ENCODE assay signal across 15 cellular contexts in the genomic region with DNA sequence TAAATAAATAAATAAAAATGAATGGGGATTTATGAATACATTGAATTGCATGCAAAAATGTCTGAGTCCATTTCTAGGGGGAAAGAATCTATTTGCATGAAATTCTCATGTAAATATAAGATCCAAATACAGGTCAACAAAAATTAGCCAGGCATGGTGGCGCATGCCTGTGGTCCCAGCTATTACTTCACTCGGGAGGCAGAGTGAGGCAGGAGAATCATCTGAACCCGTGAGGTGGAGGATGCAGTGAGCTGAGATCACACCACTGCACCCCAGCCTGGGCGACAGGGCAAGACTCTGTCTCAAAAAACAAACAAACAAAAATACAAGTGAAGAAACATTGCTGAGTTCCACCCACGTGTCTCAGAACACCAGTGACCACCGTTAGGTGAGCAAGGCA. TPM values are rescaled to one million over a fixed set of nuclear protein-coding genes. Genes with fewer than 3 reads are reported as not detected.
DNase-seq lines count a peak whose midpoint lies in the region; ATAC-seq and TF ChIP-seq lines count a peak whose summit lies in the region.
"Had no signal": no experiment of that assay in that cellular context is flagged by ENCODE, and none has a peak within 500 bp of the region (broad histone marks: within the 10 kb centered on the region; RNA-seq: fewer than 3 reads in every experiment).

No MANE protein-coding gene starts in this region.

- H3K4me2 ChIP-seq in hepatocyte, result no peak overlapping the region

- CTCF ChIA-PET in activated naive CD4-positive, alpha-beta T cell treated with anti-CD3 and anti-CD28 coated beads, Interleukin-2, amount 10 ng/mL, durations not matched to agents 7 days and 5 days (lab: Charles Lee), result no interaction called here

- H3K79me2 ChIP-seq in hepatocyte, result peaks cover 89% of the 10 kb centered on the region

- peaks cover 3% of the 10 kb centered on the region for H3K36me3 Mint-ChIP-seq in activated naive CD4-positive, alpha-beta T cell treated with anti-CD3 and anti-CD28 coated beads, Interleukin-2, amount 10 ng/mL, durations not matched to agents 7 days and 5 days

- H3K27me3 ChIP-seq in hepatocyte, result no peaks in the 10 kb centered on the region
- H3K27me3 ChIP-seq in thyroid gland, result no peaks in the 10 kb centered on the region

- peaks cover 67% of the 10 kb centered on the region for H3K4me1 ChIP-seq in hepatocyte (ENCODE audit: insufficient read depth)
- H3K4me1 ChIP-seq in thyroid gland, result peaks cover 52 to 79% of the 10 kb centered on the region in 2 donors

- no peak for TF ChIP-seq POLR2A in thyroid gland (IDR thresholded peaks at IDR 0.05)

- 74% methylated on average over 6 of the region's 6 CpGs for WGBS in hepatocyte (ENCODE audit: low lambda C conversion rate, missing lambda C conversion rate)
- 76 to 77% methylated on average over 6 of the region's 6 CpGs for WGBS in thyroid gland, 2 donors

- H3K36me3 ChIP-seq in hepatocyte (replicated peaks; ENCODE audit: insufficient read depth, low read depth) (no peaks in the 10 kb centered on the region), thyroid gland (no peaks in the 10 kb centered on the region)

- H3K27me3 Mint-ChIP-seq in activated naive CD4-positive, alpha-beta T cell treated with anti-CD3 and anti-CD28 coated beads, Interleukin-2, amount 10 ng/mL, durations not matched to agents 7 days and 5 days, result no peaks in the 10 kb centered on the region

- ATAC-seq in GM18861 (IDR thresholded peaks at IDR 0.05; ENCODE audit: unreplicated experiment), result no peak

- no peaks in the 10 kb centered on the region for H3K9me3 Mint-ChIP-seq in activated naive CD4-positive, alpha-beta T cell treated with anti-CD3 and anti-CD28 coated beads, Interleukin-2, amount 10 ng/mL, durations not matched to agents 7 days and 5 days

- H3K27ac Mint-ChIP-seq in activated naive CD4-positive, alpha-beta T cell treated with anti-CD3 and anti-CD28 coated beads, Interleukin-2, amount 10 ng/mL, durations not matched to agents 7 days and 5 days, result peak overlapping the region; percentile 76

- H4K20me1 ChIP-seq in hepatocyte (ENCODE audit: insufficient read depth, poor library complexity, severe bottlenecking), result peaks cover 5% of the 10 kb centered on the region

- intact Hi-C loops in thyroid gland (cut with DNase I), result no loop called here

- peak overlapping the region; percentile 97 for H3K27ac ChIP-seq in VCaP
- peak overlapping the region; percentile 37 for H3K27ac ChIP-seq in hepatocyte
- H3K27ac ChIP-seq in thyroid gland, result peak overlapping the region in 2 of 3 donors; percentile 57 to 98

- no peak overlapping the region for H3K4me3 Mint-ChIP-seq in activated naive CD4-positive, alpha-beta T cell treated with anti-CD3 and anti-CD28 coated beads, Interleukin-2, amount 10 ng/mL, durations not matched to agents 7 days and 5 days

- DNase-seq in activated naive CD4-positive, alpha-beta T cell treated with anti-CD3 and anti-CD28 coated beads, Interleukin-2, amount 10 ng/mL, durations not matched to agents 7 days and 5 days, result no peak
- DNase-seq in activated naive CD4-positive, alpha-beta T cell (lab: John Stamatoyannopoulos, UW), result no peak
- DNase-seq in hepatocyte (ENCODE audit: low spot score) (no peak), thyroid gland (no peak), NCI-H146 (lab: John Stamatoyannopoulos, UW) (no peak)
- no peak for DNase-seq in stimulated activated CD4-positive, alpha-beta T cell treated with anti-CD3 and anti-CD28 coated beads, Interleukin-1b, Interleukin-23, amount 100 ng/mL, for 48 hours
- DNase-seq: cerebellar nuclear complex; GOT3; kidney glomerular epithelial cell; NCI-H1694; occipital lobe; stimulated activated CD4-positive, alpha-beta T cell treated with anti-CD3 and anti-CD28 coated beads, Interleukin-2, amount 100 ng/mL, for 24 hours; T-helper 9 cell had no signal

- TF ChIP-seq CTCF in VCaP (conservative IDR thresholded peaks at IDR 0.05), result no peak
- no peak for TF ChIP-seq CTCF in hepatocyte (IDR thresholded peaks at IDR 0.05; ENCODE audit: poor library complexity)
- TF ChIP-seq CTCF in thyroid gland (IDR thresholded peaks at IDR 0.05), result no peak

- no peak overlapping the region for H2AFZ ChIP-seq in hepatocyte

- no peaks in the 10 kb centered on the region for H3K9me3 ChIP-seq in hepatocyte (ENCODE audit: low read depth)
- no peaks in the 10 kb centered on the region for H3K9me3 ChIP-seq in thyroid gland

- H3K9me2 ChIP-seq in hepatocyte (replicated peaks; ENCODE audit: insufficient read depth), result no peaks in the 10 kb centered on the region

- peaks cover 56% of the 10 kb centered on the region for H3K4me1 Mint-ChIP-seq in activated naive CD4-positive, alpha-beta T cell treated with anti-CD3 and anti-CD28 coated beads, Interleukin-2, amount 10 ng/mL, durations not matched to agents 7 days and 5 days

- H3K4me3 ChIP-seq in hepatocyte, result no peak overlapping the region
- no peak overlapping the region for H3K4me3 ChIP-seq in thyroid gland (replicated peaks in 1 of 3)

RNA-seq across cellular contexts. Expression of a gene that starts 17.4 kb away (rescaled TPM):
- total RNA-seq in hepatocyte (77.7 and 87.4 TPM in 2 replicates), thyroid gland (10 to 100 TPM; 75.4 to 90.1 (median 87.9) TPM)
- polyA plus RNA-seq in hepatocyte, result 85.5 and 86.3 TPM in 2 replicates

Comparison
In these comparisons a context has a peak if more than half of its experiments do, and no peak if none do; other contexts are left out.
1. H3K27ac ChIP-seq: peak in every context shown above with its lines; median percentile 97 in VCaP; 78 in thyroid gland; 37 in hepatocyte.